ENCODE assay signal across 10 cellular contexts in the genomic region with DNA sequence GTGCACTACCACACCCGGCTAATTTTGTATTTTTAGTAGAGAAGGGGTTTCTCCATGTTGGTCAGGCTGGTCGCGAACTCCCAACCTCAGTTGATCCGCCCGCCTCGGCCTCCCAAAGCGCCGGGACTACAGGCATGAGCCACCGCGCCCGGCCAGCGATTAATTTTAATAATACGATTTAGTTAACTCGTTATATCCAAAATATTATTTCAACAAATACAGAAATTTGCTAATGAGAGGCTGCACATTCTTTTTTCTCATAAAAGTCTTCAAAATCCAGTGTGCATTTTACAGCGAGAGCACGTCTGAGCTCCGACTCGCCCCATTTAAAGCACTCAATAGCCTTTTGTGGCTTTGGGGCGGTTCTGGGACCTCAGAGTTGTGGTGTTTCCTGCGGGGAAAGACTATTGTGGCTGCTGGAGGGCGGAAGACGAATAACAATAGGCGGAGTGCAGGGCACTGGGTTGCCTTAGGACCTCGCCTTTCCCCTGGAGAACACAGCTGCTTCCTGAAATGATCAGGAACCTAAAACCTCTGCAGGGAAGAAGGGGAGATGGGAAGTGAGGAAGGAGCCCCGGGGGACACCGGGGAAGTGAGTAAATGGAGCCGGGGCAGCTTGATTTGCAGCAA. TPM values are rescaled to one million over a fixed set of nuclear protein-coding genes. Genes with fewer than 3 reads are reported as not detected.
DNase-seq lines count a peak whose midpoint lies in the region; ATAC-seq and TF ChIP-seq lines count a peak whose summit lies in the region.
"Had no signal": no experiment of that assay in that cellular context is flagged by ENCODE, and none has a peak within 500 bp of the region (broad histone marks: within the 10 kb centered on the region; RNA-seq: fewer than 3 reads in every experiment).

No MANE protein-coding gene starts in this region.

- H3K27me3 ChIP-seq in endodermal cell (ENCODE audit: control insufficient read depth, insufficient read depth, low read length, poor library complexity, severe bottlenecking) (no peaks in the 10 kb centered on the region), neural progenitor cell (peaks cover 6% of the 10 kb centered on the region)

- H3K36me3 ChIP-seq in endodermal cell (ENCODE audit: control insufficient read depth, insufficient read depth, low read length) = no peaks in the 10 kb centered on the region
- H3K36me3 ChIP-seq in neural progenitor cell = no peaks in the 10 kb centered on the region

- peaks cover 31% of the 10 kb centered on the region for H3K4me1 Mint-ChIP-seq in endodermal cell
- peaks cover 50% of the 10 kb centered on the region for H3K4me1 Mint-ChIP-seq in neural progenitor cell

- H4K20me1 ChIP-seq in neural progenitor cell (ENCODE audit: low read depth) = no peaks in the 10 kb centered on the region

- peak; percentile 29 for DNase-seq in Daoy (ENCODE audit: low read depth)
- peak; percentile 60 for DNase-seq in NCI-H345 (lab: John Stamatoyannopoulos, UW)
- peak; percentile 89 for DNase-seq in endodermal cell
- peak; percentile 91 for DNase-seq in neural progenitor cell (ENCODE audit: low spot score)
- no peak for DNase-seq in NCI-H774 (lab: John Stamatoyannopoulos, UW)
- no peak for DNase-seq in effector CD4-positive, alpha-beta T cell
- DNase-seq: activated gamma-delta T cell had no signal

- H3K27ac Mint-ChIP-seq in endodermal cell (peak overlapping the region; percentile 95), neural progenitor cell (peak overlapping the region; percentile 74)

- H3K4me1 ChIP-seq in endodermal cell (ENCODE audit: control insufficient read depth, insufficient read depth, low read length) = peaks cover 10% of the 10 kb centered on the region
- peaks cover 35% of the 10 kb centered on the region for H3K4me1 ChIP-seq in neural progenitor cell

- H3K9me3 ChIP-seq in endodermal cell (ENCODE audit: control insufficient read depth, low read length) (no peaks in the 10 kb centered on the region), neural progenitor cell (ENCODE audit: low read depth) (no peaks in the 10 kb centered on the region)

- ATAC-seq in HG02642 (IDR thresholded peaks at IDR 0.05; ENCODE audit: poor library complexity, unreplicated experiment) (no peak), HG02852 (IDR thresholded peaks at IDR 0.05; ENCODE audit: unreplicated experiment) (no peak)
- ATAC-seq: Panc1 had no signal

- peak overlapping the region; percentile 53 for H3K27ac ChIP-seq in endodermal cell (ENCODE audit: low read depth, low read length)
- H3K27ac ChIP-seq in neural progenitor cell = peak overlapping the region; percentile 71

- no peak for TF ChIP-seq CTCF in endodermal cell (conservative IDR thresholded peaks at IDR 0.05)
- TF ChIP-seq CTCF in neural progenitor cell (IDR thresholded peaks at IDR 0.05) = no peak

- H3K4me2 ChIP-seq in neural progenitor cell = peak overlapping the region; percentile 72

- H3K27me3 Mint-ChIP-seq in endodermal cell (ENCODE audit: insufficient read depth) (no peaks in the 10 kb centered on the region), neural progenitor cell (ENCODE audit: insufficient read depth, low read depth) (peaks cover 21% of the 10 kb centered on the region)

- H3K9me3 Mint-ChIP-seq in endodermal cell (no peaks in the 10 kb centered on the region), neural progenitor cell (no peaks in the 10 kb centered on the region)

- H3K36me3 Mint-ChIP-seq in endodermal cell (ENCODE audit: low read depth) = no peaks in the 10 kb centered on the region
- H3K36me3 Mint-ChIP-seq in neural progenitor cell = no peaks in the 10 kb centered on the region

- peaks cover 66% of the 10 kb centered on the region for H3F3A ChIP-seq in neural progenitor cell (ENCODE audit: low read depth)

- H2AFZ ChIP-seq in neural progenitor cell (replicated peaks) = peak overlapping the region; percentile 35

- H3K4me3 ChIP-seq in endodermal cell (ENCODE audit: low read length) (no peak overlapping the region), neural progenitor cell (peak overlapping the region; percentile 39)

- H3K4me3 Mint-ChIP-seq in endodermal cell (peak overlapping the region; percentile 31), neural progenitor cell (peak overlapping the region; percentile 50)

- WGBS in endodermal cell (ENCODE audit: insufficient coverage in 1 of 2, insufficient read length in 1 of 2), 2 experiments = 52 to 62% methylated on average over 18 to 27 of the region's 27 CpGs

- peaks cover 16% of the 10 kb centered on the region for H3K79me2 ChIP-seq in neural progenitor cell (ENCODE audit: low read depth)

- H3K9ac ChIP-seq in endodermal cell (ENCODE audit: extremely low read depth, low read length, poor library complexity, severe bottlenecking) = peak overlapping the region; percentile 30
- H3K9ac ChIP-seq in neural progenitor cell = no peak overlapping the region

RNA-seq across cellular contexts. Expression of gene ZSCAN10, which starts 2.9 kb away (rescaled TPM):
- not detected in 2 replicates for total RNA-seq in Daoy (2014; rRNA removed; shearing (Covaris generic))
- total RNA-seq in endodermal cell (10 to 100 TPM; 36.6 to 70.0 TPM), neural progenitor cell (ENCODE audit: low replicate concordance) (5.4 and 16.2 TPM in 2 replicates)
- polyA plus RNA-seq in endodermal cell (2013, experiment 1 of 2) = 17.0 TPM
- 7.7 TPM for polyA plus RNA-seq in endodermal cell (2013, experiment 2 of 2)

RNA-seq across cellular contexts. Expression of gene ZNF205, which starts 10.4 kb away (rescaled TPM):
- total RNA-seq in Daoy (2014; rRNA removed; shearing (Covaris generic)) = 6.6 and 10.5 TPM in 2 replicates
- total RNA-seq in endodermal cell (10 to 100 TPM; 15.4 to 18.3 TPM), neural progenitor cell (ENCODE audit: low replicate concordance) (5.4 and 19.6 TPM in 2 replicates)
- polyA plus RNA-seq in endodermal cell (2013, experiment 1 of 2) = 19.4 TPM
- polyA plus RNA-seq in endodermal cell (2013, experiment 2 of 2) = 17.3 TPM

RNA-seq across cellular contexts. Expression of gene ZNF213, which starts 32.9 kb away (rescaled TPM):
- 3.7 and 5.6 TPM in 2 replicates for total RNA-seq in Daoy (2014; rRNA removed; shearing (Covaris generic))
- total RNA-seq in endodermal cell (1 to 10 TPM; 5.1 to 6.3 TPM), neural progenitor cell (ENCODE audit: low replicate concordance) (1.3 and 4.0 TPM in 2 replicates)
- polyA plus RNA-seq in endodermal cell (2013, experiment 1 of 2) = 11.4 TPM
- 10.5 TPM for polyA plus RNA-seq in endodermal cell (2013, experiment 2 of 2)

RNA-seq across cellular contexts. Expression of gene IL32, which starts 36.5 kb away (rescaled TPM):
- 362 and 393 TPM in 2 replicates for total RNA-seq in Daoy (2014; rRNA removed; shearing (Covaris generic))
- total RNA-seq in endodermal cell (1 to 10 TPM; 2.0 to 4.0 TPM), neural progenitor cell (ENCODE audit: low replicate concordance) (1.4 TPM in 1 of 2 replicates, not detected in the other)
- polyA plus RNA-seq in endodermal cell (2013, experiment 1 of 2) = 1.6 TPM
- polyA plus RNA-seq in endodermal cell (2013, experiment 2 of 2) = 1.7 TPM

RNA-seq across cellular contexts. Expression of gene MMP25, which starts 55.6 kb away (rescaled TPM):
- 0.17 and 0.54 TPM in 2 replicates for total RNA-seq in Daoy (2014; rRNA removed; shearing (Covaris generic))
- total RNA-seq in endodermal cell = 1 to 10 TPM; 4.5 to 6.1 TPM
- polyA plus RNA-seq in endodermal cell (2013, experiment 1 of 2) = 1.5 TPM
- polyA plus RNA-seq in endodermal cell (2013, experiment 2 of 2) = 0.75 TPM
- total RNA-seq in neural progenitor cell (ENCODE audit: low replicate concordance) = 0.58 and 0.62 TPM in 2 replicates

Comparison
In these comparisons a context has a peak if more than half of its experiments do, and no peak if none do; other contexts are left out.
1. DNase-seq: peak in Daoy (single experiment), NCI-H345 (single experiment), endodermal cell (single experiment) and neural progenitor cell (single experiment); none in NCI-H774 (single experiment) and effector CD4-positive, alpha-beta T cell (single experiment).